In genomic region chr18:80245781-80246655, GRCh38 we compare ENCODE assay signal across 8 cellular contexts. TPM values are rescaled to one million over a fixed set of nuclear protein-coding genes. Genes with fewer than 3 reads are reported as not detected.
DNase-seq lines count a peak whose midpoint lies in the region; ATAC-seq and TF ChIP-seq lines count a peak whose summit lies in the region.

No MANE protein-coding gene starts in this region.

- TF ChIP-seq CTCF in GM10266 (IDR thresholded peaks at IDR 0.05; ENCODE audit: control insufficient read depth, insufficient read depth, low read depth, missing control alignments) (no peak), OCI-LY3 (IDR thresholded peaks at IDR 0.05; ENCODE audit: low read depth, low read length) (no peak), esophagus muscularis mucosa (IDR thresholded peaks at IDR 0.05) (no peak)

- H3K9me3 ChIP-seq in OCI-LY3 (ENCODE audit: insufficient read depth, low read length) = no peaks in the 10 kb centered on the region
- H3K9me3 ChIP-seq in esophagus muscularis mucosa = no peaks in the 10 kb centered on the region
- no peaks in the 10 kb centered on the region for H3K9me3 ChIP-seq in trophoblast cell (ENCODE audit: insufficient read depth, low read depth, low read length)

- H2AFZ ChIP-seq in OCI-LY3 (ENCODE audit: low read depth, low read length) (no peak overlapping the region), trophoblast cell (ENCODE audit: insufficient read depth, low read length, poor library complexity) (peak overlapping the region; percentile 35)

- no peak overlapping the region for H3K27ac ChIP-seq in OCI-LY3 (ENCODE audit: low read length)
- H3K27ac ChIP-seq in esophagus muscularis mucosa (replicated peaks in 1 of 4) = peak overlapping the region; percentile 57 to 72 (median 66)
- H3K27ac ChIP-seq in trophoblast cell (ENCODE audit: low read depth, low read length) = no peak overlapping the region

- H4K8ac ChIP-seq in trophoblast cell (ENCODE audit: low read depth, low read length) = no peak overlapping the region

- DNase-seq in GM10266 (ENCODE audit: extremely low spot score) (peak; percentile 20), esophagus muscularis mucosa (ENCODE audit: extremely low spot score) (no peak), trophoblast cell (peak in 1 of 2 donors; percentile 34), HT-29 (ENCODE audit: low spot score) (no peak), superior temporal gyrus (ENCODE audit: extremely low spot score) (no peak)

- H3K4me1 ChIP-seq in OCI-LY3 (ENCODE audit: low read length) = peaks cover 8% of the 10 kb centered on the region
- H3K4me1 ChIP-seq in esophagus muscularis mucosa = peaks cover 10 to 23% (median 18%) of the 10 kb centered on the region in 4 donors
- no peaks in the 10 kb centered on the region for H3K4me1 ChIP-seq in trophoblast cell (ENCODE audit: control insufficient read depth in 1 of 2, insufficient read depth in 2 of 2, low read length in 2 of 2)

- no peak overlapping the region for H3K23ac ChIP-seq in trophoblast cell (ENCODE audit: low read length)

- H3K79me2 ChIP-seq in OCI-LY3 (ENCODE audit: low read length) (no peaks in the 10 kb centered on the region), trophoblast cell (ENCODE audit: control insufficient read depth, insufficient read depth, low read length, poor library complexity) (peaks cover 5% of the 10 kb centered on the region)

- peaks cover 6% of the 10 kb centered on the region for H3K79me1 ChIP-seq in trophoblast cell (ENCODE audit: low read length)

- H3K9ac ChIP-seq in OCI-LY3 (ENCODE audit: low read length) (peak overlapping the region; percentile 73), trophoblast cell (ENCODE audit: low read length) (no peak overlapping the region)

- H2BK5ac ChIP-seq in trophoblast cell (ENCODE audit: low read depth, low read length, poor library complexity) = no peak overlapping the region

- no peak for TF ChIP-seq POLR2A in esophagus muscularis mucosa (IDR thresholded peaks at IDR 0.05; ENCODE audit: low read depth)

- H2BK12ac ChIP-seq in trophoblast cell (ENCODE audit: low read length) = no peak overlapping the region

- H3K14ac ChIP-seq in trophoblast cell (ENCODE audit: low read length) = no peak overlapping the region

- no peak overlapping the region for H2AK5ac ChIP-seq in trophoblast cell (ENCODE audit: low read length)

- H3K4ac ChIP-seq in trophoblast cell (ENCODE audit: low read depth, low read length) = no peak overlapping the region

- intact Hi-C loops in esophagus muscularis mucosa (cut with DNase I) = no loop called here

- H2BK120ac ChIP-seq in trophoblast cell (ENCODE audit: insufficient read depth, low read length, poor library complexity) = no peak overlapping the region

- peak overlapping the region; percentile 77 for H3K4me3 ChIP-seq in OCI-LY3 (ENCODE audit: low read length)
- peak overlapping the region; percentile 83 to 95 (median 90) for H3K4me3 ChIP-seq in esophagus muscularis mucosa
- H3K4me3 ChIP-seq in trophoblast cell (ENCODE audit: low read depth, low read length) = peak overlapping the region; percentile 77

- peak overlapping the region; percentile 72 for H3K4me2 ChIP-seq in OCI-LY3 (ENCODE audit: low read length)
- H3K4me2 ChIP-seq in trophoblast cell (ENCODE audit: low read length) = peak overlapping the region; percentile 84

- no peak for ATAC-seq in GM19395 (IDR thresholded peaks at IDR 0.05; ENCODE audit: unreplicated experiment)
- ATAC-seq in GM19035 (IDR thresholded peaks at IDR 0.05; ENCODE audit: unreplicated experiment) = no peak

- H3K18ac ChIP-seq in trophoblast cell (ENCODE audit: low read length) = no peak overlapping the region

- H3K36me3 ChIP-seq in OCI-LY3 (replicated peaks; ENCODE audit: low read depth, low read length) = no peaks in the 10 kb centered on the region
- no peaks in the 10 kb centered on the region for H3K36me3 ChIP-seq in esophagus muscularis mucosa
- H3K36me3 ChIP-seq in trophoblast cell (ENCODE audit: control insufficient read depth in 1 of 2, insufficient read depth in 2 of 2, low read length in 2 of 2) = no peaks in the 10 kb centered on the region

- 23% methylated on average over 24 of the region's 54 CpGs for WGBS in esophagus muscularis mucosa
- WGBS in trophoblast cell (ENCODE audit: extremely low coverage, insufficient coverage, insufficient read length) = no CpG with 5 or more reads among the region's 54 CpGs

- TF ChIP-seq EP300 in esophagus muscularis mucosa (IDR thresholded peaks at IDR 0.05) = no peak

- no peak overlapping the region for H4K12ac ChIP-seq in trophoblast cell (ENCODE audit: low read depth, low read length)

- H4K91ac ChIP-seq in trophoblast cell (ENCODE audit: low read depth, low read length) = no peak overlapping the region

- H4K20me1 ChIP-seq in OCI-LY3 (ENCODE audit: insufficient read depth, low read length) = peaks cover 24% of the 10 kb centered on the region; the same call in 1 of the 2 replicates

- H3K27me3 ChIP-seq in OCI-LY3 (ENCODE audit: low read depth, low read length) = peaks cover 40% of the 10 kb centered on the region
- peaks cover 0 to 6% (median 0%) of the 10 kb centered on the region in 4 donors for H3K27me3 ChIP-seq in esophagus muscularis mucosa
- peaks cover 6% of the 10 kb centered on the region for H3K27me3 ChIP-seq in trophoblast cell (ENCODE audit: insufficient read depth, low read length)

RNA-seq across cellular contexts. Expression of gene PARD6G, which starts 1.3 kb away (rescaled TPM):
- 10 to 100 TPM in 2 of 4 donors, 1 to 10 TPM in 2; 5.4 to 11.3 (median 10.4) TPM for total RNA-seq in esophagus muscularis mucosa
- 5.5 and 5.7 TPM in 2 replicates for polyA plus RNA-seq in trophoblast cell (2013)
- total RNA-seq in HT-29 (2014; rRNA removed; shearing (Covaris generic)) = 0.18 and 0.20 TPM in 2 replicates

Comparison
In these comparisons a context has a peak if more than half of its experiments do, and no peak if none do; other contexts are left out.
1. H3K27ac ChIP-seq: peak in esophagus muscularis mucosa (4 of 4); none in OCI-LY3 (single experiment) and trophoblast cell (single experiment).
2. Peak in every context shown above with its lines, with median percentiles within 50 percentile points of each other: H3K4me3 ChIP-seq.